Comparison of ENCODE assay signal across 18 cellular contexts in the genomic region with DNA sequence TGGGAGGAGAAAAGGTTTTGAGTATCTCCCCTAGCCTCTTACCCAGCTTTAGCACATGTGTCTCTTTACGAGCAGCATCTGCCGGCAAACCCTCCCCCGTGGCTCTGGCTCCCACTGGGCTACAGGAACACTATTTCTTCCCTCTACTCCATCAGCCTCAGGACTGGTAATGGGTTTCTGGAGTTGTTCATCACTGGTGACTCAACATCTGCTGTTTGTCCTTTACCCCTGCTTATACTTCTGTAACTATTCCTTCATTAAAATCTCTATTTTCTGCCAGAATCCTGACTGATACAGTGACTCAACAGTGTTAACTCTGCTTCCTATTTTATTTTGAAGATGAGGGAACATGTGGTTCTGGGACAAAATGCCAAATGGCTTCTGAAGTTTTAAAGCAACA.
DNase-seq lines count a peak whose midpoint lies in the region; ATAC-seq and TF ChIP-seq lines count a peak whose summit lies in the region.
"Had no signal": no experiment of that assay in that cellular context is flagged by ENCODE, and none has a peak within 500 bp of the region (broad histone marks: within the 10 kb centered on the region; RNA-seq: fewer than 3 reads in every experiment).

No MANE protein-coding gene starts in this region.

- H2AK5ac ChIP-seq in mesenchymal stem cell (ENCODE audit: low read length, severe bottlenecking), result no peak overlapping the region

- no peak overlapping the region for H2BK120ac ChIP-seq in mesenchymal stem cell (ENCODE audit: low read depth, low read length)

- H3K4me1 ChIP-seq in right atrium auricular region (no peaks in the 10 kb centered on the region), mesenchymal stem cell (ENCODE audit: control insufficient read depth, insufficient read depth, low read depth, low read length) (peaks cover 6% of the 10 kb centered on the region), aorta (ENCODE audit: control insufficient read depth in 1 of 2, insufficient read depth in 2 of 2, low read length in 2 of 2) (peaks cover 2% of the 10 kb centered on the region in 2 donors), colonic mucosa (no peaks in the 10 kb centered on the region)

- no peak overlapping the region for H3K4me3 ChIP-seq in right atrium auricular region
- no peak overlapping the region for H3K4me3 ChIP-seq in mesenchymal stem cell (ENCODE audit: insufficient read depth in 1 of 2, low read depth in 1 of 2, low read length in 2 of 2)
- no peak overlapping the region for H3K4me3 ChIP-seq in aorta (ENCODE audit: low read length in 2 of 2)
- H3K4me3 ChIP-seq in colonic mucosa, result no peak overlapping the region

- H4K91ac ChIP-seq in mesenchymal stem cell (ENCODE audit: low read length), result no peak overlapping the region

- peak overlapping the region in 1 of 2 experiments; percentile 57 for H2BK12ac ChIP-seq in mesenchymal stem cell (ENCODE audit: low read length in 2 of 2)

- peak overlapping the region; percentile 1 for H3K27ac Mint-ChIP-seq in chondrocyte (ENCODE audit: unreplicated experiment)
- no peak overlapping the region for H3K27ac Mint-ChIP-seq in T-helper 2 cell treated with Interferon-gamma antibody and Interleukin-4, amounts not matched to agents 5 μg/mL and 100 μg/mL, for 36 hours
- H3K27ac Mint-ChIP-seq: H9, immature natural killer cell, naive B cell, type B pancreatic cell had no signal

- H3K23ac ChIP-seq in mesenchymal stem cell (ENCODE audit: low read length in 2 of 2), result no peak overlapping the region

- H3K27ac ChIP-seq in right atrium auricular region (no peak overlapping the region), mesenchymal stem cell (ENCODE audit: low read length, poor library complexity, severe bottlenecking) (peak overlapping the region; percentile 59), aorta (ENCODE audit: low read depth in 1 of 2, low read length in 2 of 2) (no peak overlapping the region), colonic mucosa (no peak overlapping the region)

- no peak overlapping the region for H2AFZ ChIP-seq in mesenchymal stem cell (ENCODE audit: low read depth, low read length)

- peaks cover 12% of the 10 kb centered on the region for H3K9me3 Mint-ChIP-seq in chondrocyte (ENCODE audit: low read depth)
- H3K9me3 Mint-ChIP-seq in T-helper 2 cell treated with Interferon-gamma antibody and Interleukin-4, amounts not matched to agents 5 μg/mL and 100 μg/mL, for 36 hours, result no peaks in the 10 kb centered on the region
- H3K9me3 Mint-ChIP-seq: H9, type B pancreatic cell had no signal

- ATAC-seq in Right ventricle myocardium inferior, result peak; percentile 34
- ATAC-seq in aorta (ENCODE audit: low FRiP score), result peak; percentile 39
- ATAC-seq in HG03439 (IDR thresholded peaks at IDR 0.05; ENCODE audit: unreplicated experiment), result no peak
- ATAC-seq: esophagus mucosa had no signal

- peaks cover 4% of the 10 kb centered on the region for H3K36me3 Mint-ChIP-seq in chondrocyte (ENCODE audit: low read depth)
- no peaks in the 10 kb centered on the region for H3K36me3 Mint-ChIP-seq in T-helper 2 cell treated with Interferon-gamma antibody and Interleukin-4, amounts not matched to agents 5 μg/mL and 100 μg/mL, for 36 hours (ENCODE audit: low read depth)
- H3K36me3 Mint-ChIP-seq: immature natural killer cell, naive B cell, type B pancreatic cell had no signal

- H3K4me3 Mint-ChIP-seq in chondrocyte (ENCODE audit: unreplicated experiment), result no peak overlapping the region
- H3K4me3 Mint-ChIP-seq in T-helper 2 cell treated with Interferon-gamma antibody and Interleukin-4, amounts not matched to agents 5 μg/mL and 100 μg/mL, for 36 hours, result no peak overlapping the region
- H3K4me3 Mint-ChIP-seq: central memory CD8-positive, alpha-beta T cell; H9; immature natural killer cell; naive B cell; type B pancreatic cell had no signal

- no peaks in the 10 kb centered on the region for H3K79me1 ChIP-seq in mesenchymal stem cell (replicated peaks; ENCODE audit: low read length, poor library complexity, severe bottlenecking)

- intact Hi-C loops in Right ventricle myocardium inferior (cut with DNase I), result no loop called here
- intact Hi-C loops in aorta (cut with DNase I), result loop anchor here in 1 of 2 donors (10.0 kb wide), 2 partner anchors 249 to 439 kb away; partner anchors contain the start of gene HTR2A
- intact Hi-C loops in colonic mucosa (cut with DNase I), result no loop called here

- H4K8ac ChIP-seq in mesenchymal stem cell (ENCODE audit: low read length), result no peak overlapping the region

- WGBS in mesenchymal stem cell, result 72% methylated on average over 3 of the region's 3 CpGs
- WGBS in aorta, 2 donors, result 50 to 63% methylated on average over 3 of the region's 3 CpGs

- no peak for DNase-seq in Right ventricle myocardium inferior (ENCODE audit: missing footprints)
- DNase-seq in right atrium auricular region (ENCODE audit: low spot score), result no peak
- no peak for DNase-seq in chondrocyte (ENCODE audit: low spot score)
- peak; percentile 73 for DNase-seq in mesenchymal stem cell
- no peak for DNase-seq in aorta
- no peak for DNase-seq in T-helper 2 cell treated with Interferon-gamma antibody and Interleukin-4, amounts not matched to agents 5 μg/mL and 100 μg/mL, for 36 hours (ENCODE audit: low spot score)
- DNase-seq in colonic mucosa, result no peak
- DNase-seq: activated CD4-positive, alpha-beta T cell treated with anti-CD3 and anti-CD28 coated beads, Interleukin-2, amount 50 U/mL, for 48 hours; activated effector memory CD4-positive, alpha-beta T cell treated with anti-CD3 and anti-CD28 coated beads, Interleukin-2, amount 50 U/mL, for 16 hours; H9; immature natural killer cell; naive B cell; NCI-H1105 treated with DMSO at 0.1 percent for 48 hours; NCI-H524 treated with DMSO at 0.1 percent for 48 hours had no signal

- no peaks in the 10 kb centered on the region for H3K27me3 ChIP-seq in right atrium auricular region
- H3K27me3 ChIP-seq in mesenchymal stem cell (ENCODE audit: control insufficient read depth in 1 of 2, insufficient read depth in 1 of 2, low read length in 2 of 2), result no peaks in the 10 kb centered on the region
- H3K27me3 ChIP-seq in aorta (ENCODE audit: control insufficient read depth in 1 of 2, insufficient read depth in 2 of 2, low read length in 1 of 2), result no peaks in the 10 kb centered on the region
- H3K27me3 ChIP-seq in colonic mucosa, result no peaks in the 10 kb centered on the region

- H3K36me3 ChIP-seq in right atrium auricular region, result no peaks in the 10 kb centered on the region
- H3K36me3 ChIP-seq in mesenchymal stem cell (ENCODE audit: control insufficient read depth in 1 of 2, insufficient read depth in 2 of 2, low read depth in 1 of 2, low read length in 2 of 2), result no peaks in the 10 kb centered on the region
- H3K36me3 ChIP-seq in aorta (ENCODE audit: control insufficient read depth in 1 of 2, insufficient read depth in 2 of 2, low read length in 1 of 2), result no peaks in the 10 kb centered on the region
- H3K36me3 ChIP-seq in colonic mucosa, result no peaks in the 10 kb centered on the region

- H3K4me1 Mint-ChIP-seq in chondrocyte (ENCODE audit: low read depth), result peaks cover 32% of the 10 kb centered on the region
- no peaks in the 10 kb centered on the region for H3K4me1 Mint-ChIP-seq in T-helper 2 cell treated with Interferon-gamma antibody and Interleukin-4, amounts not matched to agents 5 μg/mL and 100 μg/mL, for 36 hours (ENCODE audit: low read depth)
- H3K4me1 Mint-ChIP-seq: central memory CD8-positive, alpha-beta T cell; immature natural killer cell; naive B cell had no signal

- no peak overlapping the region for H3K4me2 ChIP-seq in mesenchymal stem cell (ENCODE audit: low read length, poor library complexity, severe bottlenecking)

- TF ChIP-seq CTCF in right atrium auricular region (IDR thresholded peaks at IDR 0.05) (no peak), chondrocyte (IDR thresholded peaks at IDR 0.05) (no peak), colonic mucosa (IDR thresholded peaks at IDR 0.05) (no peak)

- H3K9me3 ChIP-seq in right atrium auricular region (no peaks in the 10 kb centered on the region), mesenchymal stem cell (ENCODE audit: control insufficient read depth, low read length) (no peaks in the 10 kb centered on the region), aorta (ENCODE audit: control insufficient read depth, low read length) (no peaks in the 10 kb centered on the region), colonic mucosa (no peaks in the 10 kb centered on the region)

- no peak overlapping the region for H2BK5ac ChIP-seq in mesenchymal stem cell (ENCODE audit: low read depth, low read length, poor library complexity, severe bottlenecking)

- no peak overlapping the region for H3K18ac ChIP-seq in mesenchymal stem cell (ENCODE audit: low read depth in 1 of 2, low read length in 2 of 2)

- H3K9ac ChIP-seq in mesenchymal stem cell (ENCODE audit: low read length) (peak overlapping the region; percentile 71), colonic mucosa (ENCODE audit: low read depth in 2 of 2, low read length in 2 of 2) (no peak overlapping the region)

- no peaks in the 10 kb centered on the region for H3K27me3 Mint-ChIP-seq in chondrocyte (ENCODE audit: low read depth)
- H3K27me3 Mint-ChIP-seq in T-helper 2 cell treated with Interferon-gamma antibody and Interleukin-4, amounts not matched to agents 5 μg/mL and 100 μg/mL, for 36 hours (ENCODE audit: low read depth), result no peaks in the 10 kb centered on the region
- H3K27me3 Mint-ChIP-seq: central memory CD8-positive, alpha-beta T cell; type B pancreatic cell had no signal

- no peak overlapping the region for H2BK15ac ChIP-seq in mesenchymal stem cell (ENCODE audit: low read depth, poor library complexity, severe bottlenecking)

- H3K14ac ChIP-seq in mesenchymal stem cell (ENCODE audit: low read length in 2 of 2), result no peak overlapping the region

- H3K4ac ChIP-seq in mesenchymal stem cell (ENCODE audit: low read depth in 1 of 2, low read length in 2 of 2), result no peak overlapping the region
